Comparison of ENCODE assay signal across 8 cellular contexts in genomic region chrX:118975831-118976598, GRCh38. TPM values are rescaled to one million over a fixed set of nuclear protein-coding genes. Genes with fewer than 3 reads are reported as not detected.
A peak's percentile ranks its signal among the peaks of the same experiment; 100 is the strongest.
DNase-seq lines count a peak whose midpoint lies in the region; ATAC-seq and TF ChIP-seq lines count a peak whose summit lies in the region.

No MANE protein-coding gene starts in this region.

- TF ChIP-seq CTCF in endodermal cell (conservative IDR thresholded peaks at IDR 0.05) = no peak

- H3K27ac Mint-ChIP-seq in endodermal cell = no peak overlapping the region

- ATAC-seq in GM19463 (IDR thresholded peaks at IDR 0.05; ENCODE audit: unreplicated experiment) (no peak), GM18867 (IDR thresholded peaks at IDR 0.05; ENCODE audit: unreplicated experiment) (no peak)

- H3K4me3 Mint-ChIP-seq in endodermal cell = peak overlapping the region; percentile 55

- H3K4me1 ChIP-seq in endodermal cell (ENCODE audit: control insufficient read depth, insufficient read depth, low read length) = no peaks in the 10 kb centered on the region
- H3K4me1 ChIP-seq in mucosa of stomach (ENCODE audit: control insufficient read depth, insufficient read depth, low read length) = peaks cover 30% of the 10 kb centered on the region

- no peak overlapping the region for H3K27ac ChIP-seq in endodermal cell (ENCODE audit: low read depth, low read length)

- H3K4me1 Mint-ChIP-seq in endodermal cell = no peaks in the 10 kb centered on the region

- DNase-seq in GM03348 (ENCODE audit: low spot score) (peak; percentile 39), NCI-H748 treated with DMSO at 0.1 percent for 48 hours (lab: John Stamatoyannopoulos, UW) (peak; percentile 48), endodermal cell (peak; percentile 69)
- DNase-seq in activated CD8-positive, alpha-beta memory T cell treated with anti-CD3 and anti-CD28 coated beads, Interleukin-2, amount 50 U/mL, for 48 hours = peak; percentile 69
- peak; percentile 35 to 49 for DNase-seq in stimulated activated CD8-positive, alpha-beta memory T cell treated with anti-CD3 and anti-CD28 coated beads, Interleukin-7, amount 100 ng/mL, for 1 hour (ENCODE audit: low read depth in 2 of 2)

- H3K9me3 Mint-ChIP-seq in endodermal cell = peaks cover 51% of the 10 kb centered on the region

- peaks cover 87% of the 10 kb centered on the region for H3K27me3 Mint-ChIP-seq in endodermal cell (ENCODE audit: insufficient read depth)

- no peaks in the 10 kb centered on the region for H3K36me3 ChIP-seq in endodermal cell (ENCODE audit: control insufficient read depth, insufficient read depth, low read length)
- H3K36me3 ChIP-seq in mucosa of stomach (ENCODE audit: control insufficient read depth, insufficient read depth, low read length) = no peaks in the 10 kb centered on the region

- no peaks in the 10 kb centered on the region for H3K36me3 Mint-ChIP-seq in endodermal cell (ENCODE audit: low read depth)

- H3K27me3 ChIP-seq in endodermal cell (ENCODE audit: control insufficient read depth, insufficient read depth, low read length, poor library complexity, severe bottlenecking) (peaks cover 66% of the 10 kb centered on the region), mucosa of stomach (ENCODE audit: control insufficient read depth, insufficient read depth, low read length) (peaks cover 15% of the 10 kb centered on the region)

- 0 to 2% methylated on average over 4 to 61 of the region's 64 CpGs for WGBS in endodermal cell (ENCODE audit: insufficient coverage in 1 of 2, insufficient read length in 1 of 2), 2 experiments

- H3K4me3 ChIP-seq in endodermal cell (ENCODE audit: low read length) (peak overlapping the region; percentile 68), mucosa of stomach (ENCODE audit: low read length) (peak overlapping the region; percentile 41)

- H3K9ac ChIP-seq in endodermal cell (ENCODE audit: extremely low read depth, low read length, poor library complexity, severe bottlenecking) (no peak overlapping the region), mucosa of stomach (ENCODE audit: low read length) (peak overlapping the region; percentile 66)

- H3K9me3 ChIP-seq in endodermal cell (ENCODE audit: control insufficient read depth, low read length) = no peaks in the 10 kb centered on the region
- no peaks in the 10 kb centered on the region for H3K9me3 ChIP-seq in mucosa of stomach (ENCODE audit: control insufficient read depth, low read length)

RNA-seq across cellular contexts. Expression of gene LONRF3, which starts 1.6 kb away (rescaled TPM):
- 1 to 10 TPM; 2.5 to 3.8 TPM for total RNA-seq in endodermal cell
- 0.53 TPM for polyA plus RNA-seq in endodermal cell (2013, experiment 1 of 2)
- polyA plus RNA-seq in endodermal cell (2013, experiment 2 of 2) = 0.75 TPM
